9 cellular contexts compared by ENCODE assay signal in the genomic region with DNA sequence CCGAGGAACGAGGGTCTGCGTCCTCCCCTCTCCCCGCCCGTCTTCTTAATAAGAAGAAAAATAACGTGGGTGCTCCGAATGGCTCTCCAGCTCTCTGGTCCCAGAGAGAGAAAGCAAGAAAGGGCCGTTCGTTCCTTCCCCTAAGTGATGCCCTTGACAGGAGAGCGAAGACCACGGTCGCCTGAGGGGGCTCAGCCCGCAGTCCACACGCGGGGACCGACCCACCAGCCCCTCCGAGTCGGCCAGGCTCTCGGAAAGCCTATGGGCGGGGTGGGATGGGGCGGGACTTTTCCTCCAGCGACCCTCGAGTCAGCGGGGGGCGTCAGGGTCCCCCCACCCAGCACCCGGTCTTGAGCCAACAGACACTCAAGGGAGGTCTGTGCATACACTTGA. TPM values are rescaled to one million over a fixed set of nuclear protein-coding genes. Genes with fewer than 3 reads are reported as not detected.
DNase-seq lines count a peak whose midpoint lies in the region; ATAC-seq, FAIRE-seq and TF ChIP-seq lines count a peak whose summit lies in the region.
"Had no signal": no experiment of that assay in that cellular context is flagged by ENCODE, and none has a peak within 500 bp of the region (broad histone marks: within the 10 kb centered on the region; RNA-seq: fewer than 3 reads in every experiment).

No MANE protein-coding gene starts in this region.

- H3K4me1 Mint-ChIP-seq in CD4-positive, alpha-beta memory T cell: peaks cover 9 to 21% (median 17%) of the 10 kb centered on the region in 4 donors
- peaks cover 3% of the 10 kb centered on the region for H3K4me1 Mint-ChIP-seq in endothelial cell (ENCODE audit: unreplicated experiment)

- H3K36me3 Mint-ChIP-seq in CD4-positive, alpha-beta memory T cell: no peaks in the 10 kb centered on the region
- no peaks in the 10 kb centered on the region for H3K36me3 Mint-ChIP-seq in endothelial cell (ENCODE audit: low read depth, unreplicated experiment)

- no peak overlapping the region for H3K27ac ChIP-seq in CD4-positive, alpha-beta memory T cell (ENCODE audit: low read depth, low read length)
- H3K27ac ChIP-seq in IMR-90 (ENCODE audit: insufficient read depth, low read length): no peak overlapping the region
- H3K27ac ChIP-seq in pancreas: no peak overlapping the region

- H2AFZ ChIP-seq in IMR-90 (replicated peaks; ENCODE audit: low read length, poor library complexity): peak overlapping the region; percentile 90

- H4K20me1 ChIP-seq in IMR-90 (ENCODE audit: insufficient read depth, low read length): no peaks in the 10 kb centered on the region

- H3K79me1 ChIP-seq in IMR-90 (ENCODE audit: low read depth in 1 of 2, low read length in 2 of 2): peaks cover 0 to 3% of the 10 kb centered on the region in 2 experiments; a peak in 1 of 4 replicates

- H2BK20ac ChIP-seq in IMR-90 (ENCODE audit: low read depth, low read length): no peak overlapping the region

- no peak overlapping the region for H4K5ac ChIP-seq in IMR-90 (ENCODE audit: low read depth, low read length)

- no peak for TF ChIP-seq RAD21 in IMR-90 (IDR thresholded peaks at IDR 0.05; ENCODE audit: low read length)

- dilution Hi-C loops in IMR-90 (cut with HindIII; ENCODE audit: low sequenced_read_pairs, unreplicated experiment): no loop called here

- H3K36me3 ChIP-seq in CD4-positive, alpha-beta memory T cell (ENCODE audit: insufficient read depth, low read length): no peaks in the 10 kb centered on the region
- no peaks in the 10 kb centered on the region for H3K36me3 ChIP-seq in IMR-90 (ENCODE audit: control insufficient read depth, insufficient read depth, low read length)
- no peaks in the 10 kb centered on the region for H3K36me3 ChIP-seq in pancreas

- H4K8ac ChIP-seq in IMR-90 (ENCODE audit: low read depth in 2 of 2, low read length in 2 of 2): no peak overlapping the region; a peak in 1 of 4 replicates

- no TSS peak for BruUV-seq in IMR-90 (replicated peaks; lab: Mats Ljungman, UMichigan)

- no peak overlapping the region for H3K14ac ChIP-seq in IMR-90 (replicated peaks; ENCODE audit: low read depth, low read length)

- peak overlapping the region; percentile 34; the same call in 1 of the 2 replicates for H2BK120ac ChIP-seq in IMR-90 (ENCODE audit: low read depth, low read length)

- CTCF ChIA-PET in CD4-positive, alpha-beta memory T cell (lab: Charles Lee; ENCODE audit: partially characterized antibody): no interaction called here
- CTCF ChIA-PET in IMR-90 (lab: Yijun Ruan, JAX): no interaction called here

- H3K27ac Mint-ChIP-seq in CD4-positive, alpha-beta memory T cell: peak overlapping the region in 2 of 7 donors; percentile 68 to 72
- no peak overlapping the region for H3K27ac Mint-ChIP-seq in endothelial cell (ENCODE audit: unreplicated experiment)

- TF ChIP-seq POLR2A in IMR-90 (IDR thresholded peaks at IDR 0.05; ENCODE audit: low read depth, low read length): no peak

- 0 out of 2 replicates have a peak overlapping the region, but pooled peaks have one; percentile 15 for H3K23ac ChIP-seq in IMR-90 (ENCODE audit: low read depth, low read length)

- H4K91ac ChIP-seq in IMR-90 (ENCODE audit: insufficient read depth, low read depth, low read length): no peak overlapping the region

- intact Hi-C loops in CD4-positive, alpha-beta memory T cell (cut with micrococcal nuclease): no loop called here
- intact Hi-C loops in IMR-90 (cut with micrococcal nuclease) (loop anchor here (5.0 kb wide), 1 partner anchor 56 kb away; no protein-coding TSS in a partner anchor), pancreas (cut with DNase I) (no loop called here)

- H3K4me3 ChIP-seq in CD4-positive, alpha-beta memory T cell (ENCODE audit: low read length in 2 of 2): no peak overlapping the region
- peak overlapping the region; percentile 75 for H3K4me3 ChIP-seq in IMR-90 (ENCODE audit: insufficient read depth, low read depth, low read length)
- H3K4me3 ChIP-seq in pancreas: peak overlapping the region in 3 of 4 donors; percentile 70 to 83 (median 79)

- peaks cover 6 to 9% of the 10 kb centered on the region in 2 donors for H3K27me3 Mint-ChIP-seq in CD4-positive, alpha-beta memory T cell
- H3K27me3 Mint-ChIP-seq in endothelial cell (ENCODE audit: unreplicated experiment): peaks cover 6% of the 10 kb centered on the region

- H3K4me2 ChIP-seq in IMR-90 (ENCODE audit: low read depth, low read length): peak overlapping the region; percentile 96

- H3K9me3 Mint-ChIP-seq in CD4-positive, alpha-beta memory T cell: no peaks in the 10 kb centered on the region
- no peaks in the 10 kb centered on the region for H3K9me3 Mint-ChIP-seq in endothelial cell (ENCODE audit: unreplicated experiment)

- no peak overlapping the region for H3K56ac ChIP-seq in IMR-90 (ENCODE audit: extremely low read depth, insufficient read depth, low read length)

- no peak overlapping the region for H2BK5ac ChIP-seq in IMR-90 (ENCODE audit: low read depth, low read length, poor library complexity, severe bottlenecking)

- H3K4ac ChIP-seq in IMR-90 (ENCODE audit: low read depth, low read length): no peak overlapping the region

- DNase-seq in CD4-positive, alpha-beta memory T cell: no peak
- DNase-seq in IMR-90: no peak
- peak; percentile 11 for DNase-seq in endothelial cell (ENCODE audit: low spot score)
- peak in 1 of 6 donors; percentile 60 for DNase-seq in pancreas
- no peak for DNase-seq in stimulated activated CD4-positive, alpha-beta T cell treated with anti-CD3 and anti-CD28 coated beads, Interleukin-2, amount 100 ng/mL, for 24 hours
- DNase-seq in SKM-1 (lab: John Stamatoyannopoulos, UW; ENCODE audit: unreplicated experiment): no peak
- DNase-seq in GM19240 (ENCODE audit: insufficient read length, low spot score): no peak

- FAIRE-seq in pancreas (lab: Jason Lieb, UNC): no peak
- FAIRE-seq: islet of Langerhans had no signal

- H3K4me1 ChIP-seq in CD4-positive, alpha-beta memory T cell (ENCODE audit: insufficient read depth, low read length): peaks cover 8% of the 10 kb centered on the region
- H3K4me1 ChIP-seq in IMR-90 (ENCODE audit: control insufficient read depth, insufficient read depth, low read length) (no peaks in the 10 kb centered on the region), pancreas (peaks cover 11 to 14% (median 13%) of the 10 kb centered on the region in 3 donors)

- H2BK15ac ChIP-seq in IMR-90 (ENCODE audit: low read depth, low read length): no peak overlapping the region

- no peak overlapping the region for H3K18ac ChIP-seq in IMR-90 (ENCODE audit: low read depth, low read length)

- H3K27me3 ChIP-seq in CD4-positive, alpha-beta memory T cell (ENCODE audit: insufficient read depth, low read length): peaks cover 4% of the 10 kb centered on the region
- no peaks in the 10 kb centered on the region; the same call in 1 of the 2 replicates for H3K27me3 ChIP-seq in IMR-90 (ENCODE audit: control insufficient read depth, insufficient read depth, low read length)
- no peaks in the 10 kb centered on the region for H3K27me3 ChIP-seq in pancreas

- peak; percentile 52 for ATAC-seq in IMR-90 (ENCODE audit: low read depth)
- peak in 1 of 4 donors; percentile 2 for ATAC-seq in pancreas
- ATAC-seq in HG03460 (IDR thresholded peaks at IDR 0.05; ENCODE audit: unreplicated experiment): no peak

- H2AK9ac ChIP-seq in IMR-90 (replicated peaks; ENCODE audit: low read depth, low read length, poor library complexity): peak overlapping the region; percentile 70

- TF ChIP-seq CTCF in IMR-90 (conservative IDR thresholded peaks at IDR 0.05; ENCODE audit: low read depth, low read length): no peak
- TF ChIP-seq CTCF in endothelial cell (IDR thresholded peaks at IDR 0.05; ENCODE audit: unreplicated experiment): no peak
- TF ChIP-seq CTCF in pancreas (IDR thresholded peaks at IDR 0.05): no peak

- peak overlapping the region; percentile 67 to 81 (median 76) for H3K4me3 Mint-ChIP-seq in CD4-positive, alpha-beta memory T cell
- peak overlapping the region; percentile 79 for H3K4me3 Mint-ChIP-seq in endothelial cell (ENCODE audit: unreplicated experiment)

- no peaks in the 10 kb centered on the region for H3K9me1 ChIP-seq in IMR-90 (ENCODE audit: insufficient read depth, low read length)

- H2AK5ac ChIP-seq in IMR-90 (ENCODE audit: low read depth, low read length): peak overlapping the region; percentile 16; the same call in 1 of the 2 replicates

- H3K9ac ChIP-seq in IMR-90 (ENCODE audit: low read depth, low read length): peak overlapping the region; percentile 48; the same call in 1 of the 2 replicates

- in situ Hi-C loops in IMR-90 (cut with MboI; ENCODE audit: low sequenced_read_pairs): no loop called here

- no CpG with 5 or more reads among the region's 26 CpGs for WGBS in IMR-90 (ENCODE audit: extremely low coverage in 2 of 2, insufficient read length in 1 of 2), 2 experiments
- WGBS in pancreas, 2 donors: 12 to 16% methylated on average over 18 to 26 of the region's 26 CpGs

- H3K9me3 ChIP-seq in CD4-positive, alpha-beta memory T cell (ENCODE audit: control insufficient read depth in 1 of 2, low read length in 2 of 2): no peaks in the 10 kb centered on the region
- H3K9me3 ChIP-seq in IMR-90 (ENCODE audit: control insufficient read depth, insufficient read depth, low read length) (no peaks in the 10 kb centered on the region), pancreas (no peaks in the 10 kb centered on the region)

- POLR2A ChIA-PET in CD4-positive, alpha-beta memory T cell (lab: Charles Lee; ENCODE audit: partially characterized antibody): no interaction called here
- POLR2A ChIA-PET in IMR-90 (lab: Charles Lee; ENCODE audit: unreplicated experiment): no interaction called here

TF ChIP-seq in IMR-90, 13 proteins besides CTCF, POLR2A, EP300 and RAD21 (continues in another document):
- TF ChIP-seq MXI1 (IDR thresholded peaks at IDR 0.05; ENCODE audit: borderline replicate concordance, low read depth, low read length) (no peak), ELK1 (IDR thresholded peaks at IDR 0.05; ENCODE audit: borderline replicate concordance, low read depth, low read length) (no peak), RCOR1 (IDR thresholded peaks at IDR 0.05; ENCODE audit: insufficient replicate concordance, low read length) (no peak)

RNA-seq across cellular contexts. Expression of gene FHIP2A, which starts 53.2 kb away (rescaled TPM):
- 10 to 100 TPM; 25.1 to 32.1 TPM for total RNA-seq in CD4-positive, alpha-beta memory T cell
- polyA plus RNA-seq in CD4-positive, alpha-beta memory T cell: 10 to 100 TPM in 1 of 2 donors, 1 to 10 TPM in 1; 8.8 to 14.0 TPM
- total RNA-seq in IMR-90 (2012; rRNA removed) (16.5 and 21.7 TPM in 2 replicates), endothelial cell (ENCODE audit: unreplicated experiment) (50.1 TPM), pancreas (10 to 100 TPM in 2 of 6 donors, 1 to 10 TPM in 4; 5.2 to 19.6 (median 9.0) TPM)
- polyA plus RNA-seq in IMR-90 (2012; rRNA removed) (8.9 and 10.7 TPM in 2 replicates), pancreas (1 to 10 TPM; 3.8 to 7.2 TPM)
- 2.5 and 7.1 TPM in 2 replicates for polyA plus RNA-seq in IMR-90 (2012; cell fraction: cytosol; rRNA removed)
- polyA plus RNA-seq in IMR-90 (2012; cell fraction: nucleus; rRNA removed; ENCODE audit: low replicate concordance): 39.6 and 46.5 TPM in 2 replicates

Comparison
In these comparisons a context has a peak if more than half of its experiments do, and no peak if none do; other contexts are left out.
1. H3K4me3 ChIP-seq: peak in IMR-90 (single experiment) and pancreas (3 of 4); none in CD4-positive, alpha-beta memory T cell (0 of 2).